Comparison of ENCODE assay signal across 11 cellular contexts in genomic region chr1:147080671-147081394, GRCh38.
DNase-seq lines count a peak whose midpoint lies in the region; ATAC-seq lines count a peak whose summit lies in the region.
"Had no signal": no experiment of that assay in that cellular context is flagged by ENCODE, and none has a peak within 500 bp of the region (broad histone marks: within the 10 kb centered on the region; RNA-seq: fewer than 3 reads in every experiment).

No MANE protein-coding gene starts in this region.

- no peak for ATAC-seq in activated T-cell treated with anti-CD3 and anti-CD28 coated beads, Interleukin-2, amount 50 U/mL, for 72 hours (replicated peaks in 1 of 2)
- ATAC-seq in activated T-cell treated with anti-CD3 and anti-CD28 coated beads, Interleukin-2, amount 50 U/mL, for 4 hours = no peak
- ATAC-seq in activated CD8-positive, alpha-beta T cell treated with anti-CD3 and anti-CD28 coated beads, Interleukin-2, amount 10 ng/mL, durations not matched to agents 7 days and 5 days = no peak
- no peak for ATAC-seq in stimulated activated naive B cell treated with anti-CD40 and anti-IgM and Interleukin-4, amounts not matched to agents 10 μg/mL and 1 μg/mL and 100 μg/mL, for 72 hours (replicated peaks)
- ATAC-seq in GM18498 (IDR thresholded peaks at IDR 0.05; ENCODE audit: unreplicated experiment) = no peak
- no peak for ATAC-seq in HG03432 (IDR thresholded peaks at IDR 0.05; ENCODE audit: unreplicated experiment)

- H3K4me3 ChIP-seq in iPS-18a (ENCODE audit: low read length) = peak overlapping the region; percentile 48

- no peak overlapping the region for H3K9ac ChIP-seq in iPS-18a (ENCODE audit: low read length)

- POLR2A ChIA-PET in activated CD8-positive, alpha-beta T cell treated with anti-CD3 and anti-CD28 coated beads, Interleukin-2, amount 10 ng/mL, durations not matched to agents 7 days and 5 days (lab: Charles Lee) = interaction anchor here (0.8 to 1.6 kb wide), 2 partner anchors 23 to 35 kb away, joined by 3 to 8 read pairs; no protein-coding TSS in a partner anchor

- H3K27me3 Mint-ChIP-seq in activated T-cell treated with anti-CD3 and anti-CD28 coated beads, Interleukin-2, amount 50 U/mL, for 72 hours (ENCODE audit: low read depth) = peaks cover 70% of the 10 kb centered on the region
- H3K27me3 Mint-ChIP-seq in activated T-cell treated with anti-CD3 and anti-CD28 coated beads, Interleukin-2, amount 50 U/mL, for 4 hours (ENCODE audit: low read depth) = peaks cover 81% of the 10 kb centered on the region
- peaks cover 51% of the 10 kb centered on the region for H3K27me3 Mint-ChIP-seq in activated CD8-positive, alpha-beta T cell treated with anti-CD3 and anti-CD28 coated beads, Interleukin-2, amount 10 ng/mL, durations not matched to agents 7 days and 5 days (ENCODE audit: low read depth)
- H3K27me3 Mint-ChIP-seq in stimulated activated naive B cell treated with anti-CD40 and anti-IgM and Interleukin-4, amounts not matched to agents 10 μg/mL and 1 μg/mL and 100 μg/mL, for 72 hours = peaks cover 14 to 67% of the 10 kb centered on the region in 2 donors

- H3K27ac ChIP-seq in iPS-18a (ENCODE audit: low read length) = no peak overlapping the region

- H3K9me3 ChIP-seq in iPS-18a (ENCODE audit: control insufficient read depth, low read depth, low read length) = no peaks in the 10 kb centered on the region

- peaks cover 94% of the 10 kb centered on the region for H3K27me3 ChIP-seq in iPS-18a (ENCODE audit: control insufficient read depth, insufficient read depth, low read length)

- H3K4me1 ChIP-seq in iPS-18a (ENCODE audit: control insufficient read depth, low read depth, low read length) = peaks cover 8% of the 10 kb centered on the region

- CTCF ChIA-PET in activated CD8-positive, alpha-beta T cell treated with anti-CD3 and anti-CD28 coated beads, Interleukin-2, amount 10 ng/mL, durations not matched to agents 7 days and 5 days (lab: Charles Lee) = interaction anchor here (0.8 to 1.9 kb wide), 6 partner anchors 8 to 161 kb away, joined by 3 to 7 read pairs (median 4); partner anchors contain the start of gene CHD1L

- H3K36me3 Mint-ChIP-seq in activated T-cell treated with anti-CD3 and anti-CD28 coated beads, Interleukin-2, amount 50 U/mL, for 72 hours (ENCODE audit: insufficient read depth in 2 of 2) = peaks cover 0 to 2% of the 10 kb centered on the region in 2 donors
- H3K36me3 Mint-ChIP-seq in activated T-cell treated with anti-CD3 and anti-CD28 coated beads, Interleukin-2, amount 50 U/mL, for 4 hours (ENCODE audit: insufficient read depth) = peaks cover 2% of the 10 kb centered on the region
- peaks cover 3% of the 10 kb centered on the region for H3K36me3 Mint-ChIP-seq in activated CD8-positive, alpha-beta T cell treated with anti-CD3 and anti-CD28 coated beads, Interleukin-2, amount 10 ng/mL, durations not matched to agents 7 days and 5 days (ENCODE audit: low read depth)
- H3K36me3 Mint-ChIP-seq in stimulated activated naive B cell treated with anti-CD40 and anti-IgM and Interleukin-4, amounts not matched to agents 10 μg/mL and 1 μg/mL and 100 μg/mL, for 72 hours = peaks cover 2 to 9% of the 10 kb centered on the region in 2 donors

- peak overlapping the region; percentile 17 for H3K27ac Mint-ChIP-seq in activated T-cell treated with anti-CD3 and anti-CD28 coated beads, Interleukin-2, amount 50 U/mL, for 72 hours
- H3K27ac Mint-ChIP-seq in activated CD8-positive, alpha-beta T cell treated with anti-CD3 and anti-CD28 coated beads, Interleukin-2, amount 10 ng/mL, durations not matched to agents 7 days and 5 days = no peak overlapping the region
- H3K27ac Mint-ChIP-seq in stimulated activated naive B cell treated with anti-CD40 and anti-IgM and Interleukin-4, amounts not matched to agents 10 μg/mL and 1 μg/mL and 100 μg/mL, for 72 hours = no peak overlapping the region

- peak overlapping the region; percentile 82 to 87 for H3K4me3 Mint-ChIP-seq in activated T-cell treated with anti-CD3 and anti-CD28 coated beads, Interleukin-2, amount 50 U/mL, for 72 hours
- no peak overlapping the region for H3K4me3 Mint-ChIP-seq in activated T-cell treated with anti-CD3 and anti-CD28 coated beads, Interleukin-2, amount 50 U/mL, for 4 hours
- peak overlapping the region; percentile 70 for H3K4me3 Mint-ChIP-seq in activated CD8-positive, alpha-beta T cell treated with anti-CD3 and anti-CD28 coated beads, Interleukin-2, amount 10 ng/mL, durations not matched to agents 7 days and 5 days
- peak overlapping the region; percentile 82 to 87 for H3K4me3 Mint-ChIP-seq in stimulated activated naive B cell treated with anti-CD40 and anti-IgM and Interleukin-4, amounts not matched to agents 10 μg/mL and 1 μg/mL and 100 μg/mL, for 72 hours

- peaks cover 57% of the 10 kb centered on the region for H3K4me1 Mint-ChIP-seq in activated T-cell treated with anti-CD3 and anti-CD28 coated beads, Interleukin-2, amount 50 U/mL, for 72 hours (ENCODE audit: low read depth)
- peaks cover 44% of the 10 kb centered on the region for H3K4me1 Mint-ChIP-seq in activated T-cell treated with anti-CD3 and anti-CD28 coated beads, Interleukin-2, amount 50 U/mL, for 4 hours (ENCODE audit: low read depth)
- peaks cover 43% of the 10 kb centered on the region for H3K4me1 Mint-ChIP-seq in activated CD8-positive, alpha-beta T cell treated with anti-CD3 and anti-CD28 coated beads, Interleukin-2, amount 10 ng/mL, durations not matched to agents 7 days and 5 days (ENCODE audit: low read depth)
- H3K4me1 Mint-ChIP-seq in stimulated activated naive B cell treated with anti-CD40 and anti-IgM and Interleukin-4, amounts not matched to agents 10 μg/mL and 1 μg/mL and 100 μg/mL, for 72 hours = peaks cover 33 to 53% of the 10 kb centered on the region in 2 donors

- DNase-seq in activated T-cell treated with anti-CD3 and anti-CD28 coated beads, Interleukin-2, amount 50 U/mL, for 72 hours = no peak
- DNase-seq in activated T-cell treated with anti-CD3 and anti-CD28 coated beads, Interleukin-2, amount 50 U/mL, for 4 hours = no peak
- no peak for DNase-seq in activated CD8-positive, alpha-beta T cell treated with anti-CD3 and anti-CD28 coated beads, Interleukin-2, amount 10 ng/mL, durations not matched to agents 7 days and 5 days
- no peak for DNase-seq in stimulated activated naive B cell treated with anti-CD40 and anti-IgM and Interleukin-4, amounts not matched to agents 10 μg/mL and 1 μg/mL and 100 μg/mL, for 72 hours
- no peak for DNase-seq in activated gamma-delta T cell treated with Interleukin-2 at 50 U/mL for 16 hours
- DNase-seq: activated CD8-positive, alpha-beta memory T cell treated with anti-CD3 and anti-CD28 coated beads, Interleukin-2, amount 50 U/mL, for 4 hours; DMS79; NCI-H1436 treated with DMSO at 0.1 percent for 48 hours had no signal

- H3K36me3 ChIP-seq in iPS-18a (ENCODE audit: control insufficient read depth, low read depth, low read length) = no peaks in the 10 kb centered on the region

- H3K9me3 Mint-ChIP-seq in activated T-cell treated with anti-CD3 and anti-CD28 coated beads, Interleukin-2, amount 50 U/mL, for 72 hours = no peaks in the 10 kb centered on the region
- peaks cover 5% of the 10 kb centered on the region for H3K9me3 Mint-ChIP-seq in activated T-cell treated with anti-CD3 and anti-CD28 coated beads, Interleukin-2, amount 50 U/mL, for 4 hours
- no peaks in the 10 kb centered on the region for H3K9me3 Mint-ChIP-seq in activated CD8-positive, alpha-beta T cell treated with anti-CD3 and anti-CD28 coated beads, Interleukin-2, amount 10 ng/mL, durations not matched to agents 7 days and 5 days (ENCODE audit: insufficient read depth)
- H3K9me3 Mint-ChIP-seq in stimulated activated naive B cell treated with anti-CD40 and anti-IgM and Interleukin-4, amounts not matched to agents 10 μg/mL and 1 μg/mL and 100 μg/mL, for 72 hours = no peaks in the 10 kb centered on the region
